1 cellular context compared by ENCODE assay signal in the genomic region with DNA sequence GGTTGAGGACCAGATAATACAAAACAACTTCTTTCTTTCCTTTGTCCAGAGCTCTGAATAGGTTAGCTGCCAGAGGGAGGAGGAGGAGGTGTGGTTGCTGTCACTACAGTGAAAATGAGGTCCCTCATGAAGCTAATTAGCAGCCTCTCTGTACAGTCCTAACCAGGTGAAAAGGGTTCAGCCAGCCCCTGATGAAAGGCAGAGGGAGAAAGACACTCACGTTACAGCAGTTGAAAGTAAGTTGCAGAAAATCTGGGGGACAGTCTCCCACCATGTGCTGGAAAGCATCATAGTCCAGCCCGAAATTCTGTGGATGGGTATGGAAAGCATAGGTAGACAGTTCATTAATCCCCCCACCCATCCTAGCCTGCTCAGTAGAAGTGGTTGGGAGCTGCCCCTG.
TF ChIP-seq lines count a peak whose summit lies in the region.

No MANE protein-coding gene starts in this region.

TF ChIP-seq in IMR-90, 13 proteins besides CTCF, POLR2A, EP300 and RAD21:
- no peak for TF ChIP-seq MXI1 (IDR thresholded peaks at IDR 0.05; ENCODE audit: borderline replicate concordance, low read depth, low read length)
- no peak for TF ChIP-seq CHD1 (IDR thresholded peaks at IDR 0.05; ENCODE audit: low read depth, low read length)
- TF ChIP-seq NFE2L2 (IDR thresholded peaks at IDR 0.05; ENCODE audit: low read depth, low read length): no peak
- TF ChIP-seq BHLHE40 (IDR thresholded peaks at IDR 0.05; ENCODE audit: low read depth, low read length): no peak
- no peak for TF ChIP-seq RCOR1 (IDR thresholded peaks at IDR 0.05; ENCODE audit: insufficient replicate concordance, low read length)
- TF ChIP-seq SMC3 (IDR thresholded peaks at IDR 0.05; ENCODE audit: low read depth, low read length): no peak
- TF ChIP-seq RFX5 (IDR thresholded peaks at IDR 0.05; ENCODE audit: low read depth, low read length): no peak
- no peak for TF ChIP-seq CEBPB (IDR thresholded peaks at IDR 0.05; ENCODE audit: low read depth, low read length)
- no peak for TF ChIP-seq FOS (IDR thresholded peaks at IDR 0.05; ENCODE audit: low read depth, low read length)
- TF ChIP-seq MAZ (IDR thresholded peaks at IDR 0.05; ENCODE audit: borderline replicate concordance, low read depth, low read length): no peak
- TF ChIP-seq, protein P1, sequence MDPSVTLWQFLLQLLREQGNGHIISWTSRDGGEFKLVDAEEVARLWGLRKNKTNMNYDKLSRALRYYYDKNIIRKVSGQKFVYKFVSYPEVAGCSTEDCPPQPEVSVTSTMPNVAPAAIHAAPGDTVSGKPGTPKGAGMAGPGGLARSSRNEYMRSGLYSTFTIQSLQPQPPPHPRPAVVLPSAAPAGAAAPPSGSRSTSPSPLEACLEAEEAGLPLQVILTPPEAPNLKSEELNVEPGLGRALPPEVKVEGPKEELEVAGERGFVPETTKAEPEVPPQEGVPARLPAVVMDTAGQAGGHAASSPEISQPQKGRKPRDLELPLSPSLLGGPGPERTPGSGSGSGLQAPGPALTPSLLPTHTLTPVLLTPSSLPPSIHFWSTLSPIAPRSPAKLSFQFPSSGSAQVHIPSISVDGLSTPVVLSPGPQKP (IDR thresholded peaks at IDR 0.05; ENCODE audit: borderline replicate concordance, low read depth, low read length): no peak
- TF ChIP-seq, protein P2, sequence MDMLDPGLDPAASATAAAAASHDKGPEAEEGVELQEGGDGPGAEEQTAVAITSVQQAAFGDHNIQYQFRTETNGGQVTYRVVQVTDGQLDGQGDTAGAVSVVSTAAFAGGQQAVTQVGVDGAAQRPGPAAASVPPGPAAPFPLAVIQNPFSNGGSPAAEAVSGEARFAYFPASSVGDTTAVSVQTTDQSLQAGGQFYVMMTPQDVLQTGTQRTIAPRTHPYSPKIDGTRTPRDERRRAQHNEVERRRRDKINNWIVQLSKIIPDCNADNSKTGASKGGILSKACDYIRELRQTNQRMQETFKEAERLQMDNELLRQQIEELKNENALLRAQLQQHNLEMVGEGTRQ (IDR thresholded peaks at IDR 0.05; ENCODE audit: low read depth, low read length): no peak
- TF ChIP-seq MAFK (IDR thresholded peaks at IDR 0.05; ENCODE audit: low read depth, low read length): no peak
